10 cellular contexts compared by ENCODE assay signal in genomic region chr11:119730347-119730613, GRCh38. TPM values are rescaled to one million over a fixed set of nuclear protein-coding genes. Genes with fewer than 3 reads are reported as not detected.
DNase-seq lines count a peak whose midpoint lies in the region; ATAC-seq and TF ChIP-seq lines count a peak whose summit lies in the region.
"Had no signal": no experiment of that assay in that cellular context is flagged by ENCODE, and none has a peak within 500 bp of the region (broad histone marks: within the 10 kb centered on the region; RNA-seq: fewer than 3 reads in every experiment).

No MANE protein-coding gene starts in this region.

- H3K27ac ChIP-seq in GM23338 (ENCODE audit: low read depth) (no peak overlapping the region), hepatocyte (peak overlapping the region; percentile 28), skeletal muscle tissue (ENCODE audit: low read depth, low read length) (peak overlapping the region; percentile 13)

- in situ Hi-C loops in GM13976 (cut with MboI; ENCODE audit: low sequenced_read_pairs, unreplicated experiment) = loop anchor here (10.0 kb wide), 1 partner anchor 55 kb away; no protein-coding TSS in a partner anchor

- H3K9me3 Mint-ChIP-seq in GM23338 = no peaks in the 10 kb centered on the region
- no peaks in the 10 kb centered on the region for H3K9me3 Mint-ChIP-seq in activated CD4-positive, alpha-beta memory T cell treated with anti-CD3 and anti-CD28 coated beads for 36 hours

- peak overlapping the region; percentile 96 for H3K4me3 ChIP-seq in GM23338
- H3K4me3 ChIP-seq in hepatocyte = no peak overlapping the region
- H3K4me3 ChIP-seq in skeletal muscle tissue (ENCODE audit: low read length in 3 of 3) = peak overlapping the region; percentile 54 to 83 (median 76)

- H3K4me3 Mint-ChIP-seq in GM23338 = peak overlapping the region; percentile 98
- H3K4me3 Mint-ChIP-seq in activated CD4-positive, alpha-beta memory T cell treated with anti-CD3 and anti-CD28 coated beads for 36 hours = peak overlapping the region; percentile 70

- H3K4me2 ChIP-seq in GM23338 = peak overlapping the region; percentile 97
- peak overlapping the region; percentile 100 for H3K4me2 ChIP-seq in hepatocyte

- CTCF ChIA-PET in activated CD4-positive, alpha-beta memory T cell treated with anti-CD3 and anti-CD28 coated beads for 36 hours (lab: Charles Lee) = interaction anchor here (1.5 to 2.0 kb wide), 10 partner anchors 9 to 250 kb away, joined by 4 to 22 read pairs (median 10); no protein-coding TSS in a partner anchor

- H3K9me2 ChIP-seq in GM23338 (ENCODE audit: insufficient read depth) (no peaks in the 10 kb centered on the region), hepatocyte (replicated peaks; ENCODE audit: insufficient read depth) (no peaks in the 10 kb centered on the region)

- no peak for DNase-seq in GM23338 (ENCODE audit: low spot score)
- no peak for DNase-seq in activated CD4-positive, alpha-beta memory T cell treated with anti-CD3 and anti-CD28 coated beads for 36 hours
- no peak for DNase-seq in hepatocyte (ENCODE audit: low spot score)
- DNase-seq in NOMO-1 treated with DMSO at 0.1 percent for 48 hours (lab: John Stamatoyannopoulos, UW; ENCODE audit: unreplicated experiment) = no peak
- DNase-seq in NCI-H2107 treated with DMSO at 0.1 percent for 48 hours (lab: John Stamatoyannopoulos, UW; ENCODE audit: unreplicated experiment) = no peak
- no peak for DNase-seq in 8988T
- DNase-seq in GM13976 (ENCODE audit: low spot score) = no peak
- DNase-seq: activated CD4-positive, alpha-beta T cell treated with anti-CD3 and anti-CD28 coated beads for 48 hours; NCI-H2029 treated with DMSO at 0.1 percent for 48 hours had no signal

- H4K20me1 ChIP-seq in GM23338 (replicated peaks; ENCODE audit: insufficient read depth) (no peaks in the 10 kb centered on the region), hepatocyte (ENCODE audit: insufficient read depth, poor library complexity, severe bottlenecking) (peaks cover 13% of the 10 kb centered on the region)

- peak overlapping the region in 2 of 3 donors; percentile 34 to 40 for H3K9ac ChIP-seq in skeletal muscle tissue (ENCODE audit: low read depth in 1 of 3, low read length in 3 of 3)

- H3K27ac Mint-ChIP-seq in GM23338 = no peak overlapping the region
- no peak overlapping the region for H3K27ac Mint-ChIP-seq in activated CD4-positive, alpha-beta memory T cell treated with anti-CD3 and anti-CD28 coated beads for 36 hours

- peaks cover 7% of the 10 kb centered on the region; the same call in 1 of the 3 replicates for H3K36me3 Mint-ChIP-seq in GM23338 (ENCODE audit: low read depth)
- H3K36me3 Mint-ChIP-seq in activated CD4-positive, alpha-beta memory T cell treated with anti-CD3 and anti-CD28 coated beads for 36 hours = no peaks in the 10 kb centered on the region

- no peaks in the 10 kb centered on the region for H3K27me3 ChIP-seq in GM23338 (ENCODE audit: insufficient read depth)
- peaks cover 11% of the 10 kb centered on the region for H3K27me3 ChIP-seq in hepatocyte
- H3K27me3 ChIP-seq in skeletal muscle tissue (ENCODE audit: control insufficient read depth in 3 of 3, insufficient read depth in 3 of 3, low read length in 3 of 3) = peaks cover 4 to 22% (median 14%) of the 10 kb centered on the region in 3 donors

- H3K27me3 Mint-ChIP-seq in GM23338 (ENCODE audit: insufficient read depth, low read depth, poor library complexity) = peaks cover 15% of the 10 kb centered on the region
- H3K27me3 Mint-ChIP-seq in activated CD4-positive, alpha-beta memory T cell treated with anti-CD3 and anti-CD28 coated beads for 36 hours = peaks cover 13% of the 10 kb centered on the region

- H3K4me1 ChIP-seq in GM23338 (ENCODE audit: insufficient read depth) (peaks cover 17% of the 10 kb centered on the region), hepatocyte (ENCODE audit: insufficient read depth) (peaks cover 25% of the 10 kb centered on the region), skeletal muscle tissue (ENCODE audit: control insufficient read depth in 3 of 3, insufficient read depth in 3 of 3, low read length in 3 of 3) (peaks cover 16 to 29% (median 18%) of the 10 kb centered on the region in 3 donors)

- peaks cover 28% of the 10 kb centered on the region for H3K79me2 ChIP-seq in GM23338 (replicated peaks; ENCODE audit: insufficient read depth)
- peaks cover 24% of the 10 kb centered on the region for H3K79me2 ChIP-seq in hepatocyte

- H3F3A ChIP-seq in GM23338 (replicated peaks; ENCODE audit: low read depth) = 0 out of 2 replicates have a peak, but pooled peaks cover 4% of the 10 kb centered on the region

- no peak for ATAC-seq in GM23338

- POLR2A ChIA-PET in activated CD4-positive, alpha-beta memory T cell treated with anti-CD3 and anti-CD28 coated beads for 36 hours (lab: Charles Lee) = no interaction called here

- H3K9me3 ChIP-seq in hepatocyte (ENCODE audit: low read depth) (no peaks in the 10 kb centered on the region), skeletal muscle tissue (ENCODE audit: control insufficient read depth in 3 of 3, low read length in 3 of 3) (no peaks in the 10 kb centered on the region)

- H2AFZ ChIP-seq in GM23338 = no peak overlapping the region
- H2AFZ ChIP-seq in hepatocyte = peak overlapping the region; percentile 64

- 47% methylated on average over 7 of the region's 7 CpGs for WGBS in hepatocyte (ENCODE audit: low lambda C conversion rate, missing lambda C conversion rate)

- peaks cover 25% of the 10 kb centered on the region for H3K4me1 Mint-ChIP-seq in GM23338
- peaks cover 16% of the 10 kb centered on the region for H3K4me1 Mint-ChIP-seq in activated CD4-positive, alpha-beta memory T cell treated with anti-CD3 and anti-CD28 coated beads for 36 hours (ENCODE audit: low read depth)

- no peaks in the 10 kb centered on the region for H3K36me3 ChIP-seq in GM23338 (ENCODE audit: insufficient read depth)
- no peaks in the 10 kb centered on the region for H3K36me3 ChIP-seq in hepatocyte (replicated peaks; ENCODE audit: insufficient read depth, low read depth)
- H3K36me3 ChIP-seq in skeletal muscle tissue (ENCODE audit: control insufficient read depth in 3 of 3, insufficient read depth in 3 of 3, low read length in 3 of 3) = no peaks in the 10 kb centered on the region

- TF ChIP-seq CTCF in GM23338 (conservative IDR thresholded peaks at IDR 0.05; ENCODE audit: low read depth in 2 of 2) (no peak), hepatocyte (IDR thresholded peaks at IDR 0.05; ENCODE audit: poor library complexity) (no peak), GM13976 (IDR thresholded peaks at IDR 0.05; ENCODE audit: borderline replicate concordance, control extremely low read depth, extremely low read depth, insufficient read depth, missing control alignments) (no peak)

- intact Hi-C loops in activated CD4-positive, alpha-beta memory T cell treated with anti-CD3 and anti-CD28 coated beads for 36 hours (cut with micrococcal nuclease) = no loop called here

TF ChIP-seq in GM23338, 12 proteins besides CTCF, POLR2A, EP300 and RAD21 (continues in another document):
- TF ChIP-seq ZNF331 (CRISPR knock-in tag; IDR thresholded peaks at IDR 0.05; ENCODE audit: low read depth) (no peak), STAT1 (IDR thresholded peaks at IDR 0.05; ENCODE audit: unreplicated experiment) (no peak), POLR2AphosphoS5 (IDR thresholded peaks at IDR 0.05; ENCODE audit: low read depth) (no peak), ZNF114 (CRISPR knock-in tag; IDR thresholded peaks at IDR 0.05) (no peak), JUNB (IDR thresholded peaks at IDR 0.05; ENCODE audit: unreplicated experiment) (no peak), EZH2phosphoT487 (IDR thresholded peaks at IDR 0.05; ENCODE audit: unreplicated experiment) (no peak), CREB1 (CRISPR knock-in tag; IDR thresholded peaks at IDR 0.05; ENCODE audit: low read depth) (no peak), EZH2 (IDR thresholded peaks at IDR 0.05; ENCODE audit: low read depth, unreplicated experiment) (no peak), ETS1 (IDR thresholded peaks at IDR 0.05) (no peak), NANOG (IDR thresholded peaks at IDR 0.05; ENCODE audit: borderline replicate concordance) (no peak)

RNA-seq across cellular contexts. Expression of gene NECTIN1, which starts 1.3 kb away (rescaled TPM):
- 48.4 and 56.3 TPM in 2 replicates for total RNA-seq in GM23338 (2014; rRNA removed; shearing (Covaris generic))
- polyA plus RNA-seq in GM23338 (2016; fragmentation: Nextera tagmentation; extraction: Ambion mirVana) = 18.7 and 19.9 TPM in 2 replicates
- total RNA-seq in activated CD4-positive, alpha-beta memory T cell treated with anti-CD3 and anti-CD28 coated beads for 36 hours = 1 to 10 TPM; 2.0 to 2.4 TPM
- total RNA-seq in hepatocyte = 3.7 and 7.4 TPM in 2 replicates
- 3.6 and 6.3 TPM in 2 replicates for polyA plus RNA-seq in hepatocyte
- total RNA-seq in skeletal muscle tissue = 4.2 TPM
